ENCODE assay signal across 8 cellular contexts in genomic region chr20:53826597-53827291, GRCh38.
DNase-seq lines count a peak whose midpoint lies in the region; ATAC-seq lines count a peak whose summit lies in the region.

No MANE protein-coding gene starts in this region.

- H3K36me3 ChIP-seq in muscle layer of duodenum (ENCODE audit: control insufficient read depth in 1 of 2, insufficient read depth in 2 of 2, low read length in 2 of 2): peaks cover 0 to 21% of the 10 kb centered on the region in 2 donors

- H3K9me3 ChIP-seq in muscle layer of duodenum (ENCODE audit: control insufficient read depth in 1 of 2, low read length in 2 of 2): no peaks in the 10 kb centered on the region

- H3K27ac ChIP-seq in muscle layer of duodenum (ENCODE audit: low read length): peak overlapping the region; percentile 97

- peak; percentile 62 for ATAC-seq in GM19023 (IDR thresholded peaks at IDR 0.05; ENCODE audit: unreplicated experiment)
- ATAC-seq in HG02870 (IDR thresholded peaks at IDR 0.05; ENCODE audit: unreplicated experiment): peak; percentile 64
- ATAC-seq in HG02623 (IDR thresholded peaks at IDR 0.05; ENCODE audit: unreplicated experiment): no peak

- peak; percentile 49 for DNase-seq in RPMI7951 (ENCODE audit: low read depth)
- DNase-seq in AG08395 (ENCODE audit: low spot score): no peak
- DNase-seq in NCI-H1694 treated with DMSO at 0.1 percent for 48 hours (lab: John Stamatoyannopoulos, UW): no peak
- DNase-seq in activated gamma-delta T cell treated with Interleukin-2 at 50 U/mL for 16 hours: no peak

- H3K27me3 ChIP-seq in muscle layer of duodenum (ENCODE audit: low read depth, low read length): no peaks in the 10 kb centered on the region

- no peak overlapping the region for H3K4me3 ChIP-seq in muscle layer of duodenum (ENCODE audit: low read depth in 1 of 2, low read length in 2 of 2)

- H3K4me1 ChIP-seq in muscle layer of duodenum (ENCODE audit: control insufficient read depth in 1 of 2, insufficient read depth in 2 of 2, low read length in 2 of 2): peaks cover 3 to 13% of the 10 kb centered on the region in 2 donors
